In genomic region chr9:128683340-128684064, GRCh38 we compare ENCODE assay signal across 8 cellular contexts. TPM values are rescaled to one million over a fixed set of nuclear protein-coding genes. Genes with fewer than 3 reads are reported as not detected.
DNase-seq lines count a peak whose midpoint lies in the region; ATAC-seq and TF ChIP-seq lines count a peak whose summit lies in the region.

No MANE protein-coding gene starts in this region.

- peak in 1 of 2 donors; percentile 15 for TF ChIP-seq POLR2A in gastroesophageal sphincter (IDR thresholded peaks at IDR 0.05)

- TF ChIP-seq EP300 in gastroesophageal sphincter (IDR thresholded peaks at IDR 0.05), result no peak

- H3K4me3 ChIP-seq in gastroesophageal sphincter (peak overlapping the region; percentile 40 to 52), osteoblast (ENCODE audit: insufficient read depth, low read length) (peak overlapping the region; percentile 85)

- H3K4me2 ChIP-seq in osteoblast (ENCODE audit: insufficient read depth, low read length), result peak overlapping the region; percentile 98

- no peaks in the 10 kb centered on the region for H3K36me3 ChIP-seq in gastroesophageal sphincter
- no peaks in the 10 kb centered on the region for H3K36me3 ChIP-seq in osteoblast (ENCODE audit: insufficient read depth, low read length)

- H3K9me3 ChIP-seq in gastroesophageal sphincter (no peaks in the 10 kb centered on the region), osteoblast (ENCODE audit: low read depth, low read length) (no peaks in the 10 kb centered on the region)

- 13 to 14% methylated on average over 5 to 9 of the region's 21 CpGs for WGBS in gastroesophageal sphincter (ENCODE audit: low coverage in 1 of 2), 2 donors

- H3K27me3 ChIP-seq in gastroesophageal sphincter, result no peaks in the 10 kb centered on the region
- H3K27me3 ChIP-seq in osteoblast (ENCODE audit: insufficient read depth, low read length), result no peaks in the 10 kb centered on the region

- no peaks in the 10 kb centered on the region for H4K20me1 ChIP-seq in osteoblast (ENCODE audit: insufficient read depth, low read length)

- peak; percentile 60 for ATAC-seq in gastroesophageal sphincter

- peak overlapping the region in 3 of 4 donors; percentile 51 to 67 (median 56) for H3K27ac ChIP-seq in gastroesophageal sphincter
- H3K27ac ChIP-seq in osteoblast (ENCODE audit: low read depth, low read length), result peak overlapping the region; percentile 84

- H3K79me2 ChIP-seq in osteoblast (ENCODE audit: insufficient read depth, low read length), result peaks cover 18% of the 10 kb centered on the region

- in situ Hi-C loops in KBM-7 (cut with MboI; ENCODE audit: low pct_unique_long_range_greater_than_20kb, low sequenced_read_pairs), result no loop called here

- H2AFZ ChIP-seq in osteoblast (ENCODE audit: low read length), result peak overlapping the region; percentile 89

- DNase-seq in NCI-H526 (lab: John Stamatoyannopoulos, UW), result peak; percentile 34 to 56
- no peak for DNase-seq in NCI-H526 treated with DMSO at 0.1 percent for 48 hours (lab: John Stamatoyannopoulos, UW)
- DNase-seq in KBM-7, result peak; percentile 71
- peak; percentile 80 for DNase-seq in activated CD8-positive, alpha-beta memory T cell treated with anti-CD3 and anti-CD28 coated beads for 24 hours
- DNase-seq in osteoblast (ENCODE audit: insufficient read length, low spot score, missing footprints), result peak; percentile 71
- DNase-seq in DMS153 (lab: John Stamatoyannopoulos, UW), result no peak
- DNase-seq in NCI-H1694 (lab: John Stamatoyannopoulos, UW), result no peak

- H3K4me1 ChIP-seq in gastroesophageal sphincter, result peaks cover 0 to 37% (median 10%) of the 10 kb centered on the region in 3 donors
- H3K4me1 ChIP-seq in osteoblast (ENCODE audit: insufficient read depth, low read length), result peaks cover 12% of the 10 kb centered on the region

- TF ChIP-seq CTCF in gastroesophageal sphincter (IDR thresholded peaks at IDR 0.05) (no peak), osteoblast (IDR thresholded peaks at IDR 0.05; ENCODE audit: extremely low read depth, low read depth, low read length) (no peak)

RNA-seq across cellular contexts. Expression of gene SET, which starts 5.5 kb away (rescaled TPM):
- 100 to 1,000 TPM; 209 to 355 (median 256) TPM for total RNA-seq in gastroesophageal sphincter
- total RNA-seq in osteoblast, result 365 and 397 TPM in 2 replicates

RNA-seq across cellular contexts. Expression of gene PKN3, which starts 18.8 kb away (rescaled TPM):
- total RNA-seq in gastroesophageal sphincter, result 1 to 10 TPM; 2.3 to 7.5 (median 4.0) TPM
- 3.5 and 4.3 TPM in 2 replicates for total RNA-seq in osteoblast

RNA-seq across cellular contexts. Expression of gene DYNC2I2, which starts 26.9 kb away (rescaled TPM):
- total RNA-seq in gastroesophageal sphincter, result 10 to 100 TPM; 28.3 to 47.0 (median 37.7) TPM
- 51.3 and 52.1 TPM in 2 replicates for total RNA-seq in osteoblast

RNA-seq across cellular contexts. Expression of gene ZDHHC12, which starts 40.4 kb away (rescaled TPM):
- total RNA-seq in gastroesophageal sphincter (10 to 100 TPM; 19.5 to 24.5 (median 22.2) TPM), osteoblast (32.7 and 35.1 TPM in 2 replicates)

Comparison
In these comparisons a context has a peak if more than half of its experiments do, and no peak if none do; other contexts are left out.
1. DNase-seq: peak in NCI-H526 (2 of 2), KBM-7 (single experiment), activated CD8-positive, alpha-beta memory T cell treated with anti-CD3 and anti-CD28 coated beads for 24 hours (single experiment) and osteoblast (single experiment); none in NCI-H526 treated with DMSO at 0.1 percent for 48 hours (single experiment), DMS153 (single experiment) and NCI-H1694 (single experiment).